ENCODE assay signal across 1 cellular context in the genomic region with DNA sequence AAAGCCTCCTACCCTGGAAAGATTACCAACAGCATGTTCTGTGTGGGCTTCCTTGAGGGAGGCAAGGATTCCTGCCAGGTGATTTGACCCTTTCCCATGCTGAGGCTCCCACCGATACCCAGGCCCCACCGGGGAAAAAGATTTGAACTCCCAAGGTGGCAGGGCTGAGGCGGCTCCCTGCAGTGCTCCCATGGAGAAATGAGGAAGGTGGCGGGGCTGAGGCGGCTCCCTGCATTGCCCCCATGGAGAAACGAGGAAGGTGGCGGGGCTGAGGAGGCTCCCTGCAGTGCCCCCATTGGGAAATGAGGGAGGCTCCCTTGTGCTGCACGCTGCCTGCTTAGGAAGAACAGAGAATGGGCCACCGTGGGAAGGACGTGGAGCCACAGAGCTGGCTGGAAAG.
TF ChIP-seq lines count a peak whose summit lies in the region.

No MANE protein-coding gene starts in this region.

TF ChIP-seq in GM23338, 12 proteins besides CTCF, POLR2A, EP300 and RAD21 (continued from another document):
- TF ChIP-seq, protein P1, sequence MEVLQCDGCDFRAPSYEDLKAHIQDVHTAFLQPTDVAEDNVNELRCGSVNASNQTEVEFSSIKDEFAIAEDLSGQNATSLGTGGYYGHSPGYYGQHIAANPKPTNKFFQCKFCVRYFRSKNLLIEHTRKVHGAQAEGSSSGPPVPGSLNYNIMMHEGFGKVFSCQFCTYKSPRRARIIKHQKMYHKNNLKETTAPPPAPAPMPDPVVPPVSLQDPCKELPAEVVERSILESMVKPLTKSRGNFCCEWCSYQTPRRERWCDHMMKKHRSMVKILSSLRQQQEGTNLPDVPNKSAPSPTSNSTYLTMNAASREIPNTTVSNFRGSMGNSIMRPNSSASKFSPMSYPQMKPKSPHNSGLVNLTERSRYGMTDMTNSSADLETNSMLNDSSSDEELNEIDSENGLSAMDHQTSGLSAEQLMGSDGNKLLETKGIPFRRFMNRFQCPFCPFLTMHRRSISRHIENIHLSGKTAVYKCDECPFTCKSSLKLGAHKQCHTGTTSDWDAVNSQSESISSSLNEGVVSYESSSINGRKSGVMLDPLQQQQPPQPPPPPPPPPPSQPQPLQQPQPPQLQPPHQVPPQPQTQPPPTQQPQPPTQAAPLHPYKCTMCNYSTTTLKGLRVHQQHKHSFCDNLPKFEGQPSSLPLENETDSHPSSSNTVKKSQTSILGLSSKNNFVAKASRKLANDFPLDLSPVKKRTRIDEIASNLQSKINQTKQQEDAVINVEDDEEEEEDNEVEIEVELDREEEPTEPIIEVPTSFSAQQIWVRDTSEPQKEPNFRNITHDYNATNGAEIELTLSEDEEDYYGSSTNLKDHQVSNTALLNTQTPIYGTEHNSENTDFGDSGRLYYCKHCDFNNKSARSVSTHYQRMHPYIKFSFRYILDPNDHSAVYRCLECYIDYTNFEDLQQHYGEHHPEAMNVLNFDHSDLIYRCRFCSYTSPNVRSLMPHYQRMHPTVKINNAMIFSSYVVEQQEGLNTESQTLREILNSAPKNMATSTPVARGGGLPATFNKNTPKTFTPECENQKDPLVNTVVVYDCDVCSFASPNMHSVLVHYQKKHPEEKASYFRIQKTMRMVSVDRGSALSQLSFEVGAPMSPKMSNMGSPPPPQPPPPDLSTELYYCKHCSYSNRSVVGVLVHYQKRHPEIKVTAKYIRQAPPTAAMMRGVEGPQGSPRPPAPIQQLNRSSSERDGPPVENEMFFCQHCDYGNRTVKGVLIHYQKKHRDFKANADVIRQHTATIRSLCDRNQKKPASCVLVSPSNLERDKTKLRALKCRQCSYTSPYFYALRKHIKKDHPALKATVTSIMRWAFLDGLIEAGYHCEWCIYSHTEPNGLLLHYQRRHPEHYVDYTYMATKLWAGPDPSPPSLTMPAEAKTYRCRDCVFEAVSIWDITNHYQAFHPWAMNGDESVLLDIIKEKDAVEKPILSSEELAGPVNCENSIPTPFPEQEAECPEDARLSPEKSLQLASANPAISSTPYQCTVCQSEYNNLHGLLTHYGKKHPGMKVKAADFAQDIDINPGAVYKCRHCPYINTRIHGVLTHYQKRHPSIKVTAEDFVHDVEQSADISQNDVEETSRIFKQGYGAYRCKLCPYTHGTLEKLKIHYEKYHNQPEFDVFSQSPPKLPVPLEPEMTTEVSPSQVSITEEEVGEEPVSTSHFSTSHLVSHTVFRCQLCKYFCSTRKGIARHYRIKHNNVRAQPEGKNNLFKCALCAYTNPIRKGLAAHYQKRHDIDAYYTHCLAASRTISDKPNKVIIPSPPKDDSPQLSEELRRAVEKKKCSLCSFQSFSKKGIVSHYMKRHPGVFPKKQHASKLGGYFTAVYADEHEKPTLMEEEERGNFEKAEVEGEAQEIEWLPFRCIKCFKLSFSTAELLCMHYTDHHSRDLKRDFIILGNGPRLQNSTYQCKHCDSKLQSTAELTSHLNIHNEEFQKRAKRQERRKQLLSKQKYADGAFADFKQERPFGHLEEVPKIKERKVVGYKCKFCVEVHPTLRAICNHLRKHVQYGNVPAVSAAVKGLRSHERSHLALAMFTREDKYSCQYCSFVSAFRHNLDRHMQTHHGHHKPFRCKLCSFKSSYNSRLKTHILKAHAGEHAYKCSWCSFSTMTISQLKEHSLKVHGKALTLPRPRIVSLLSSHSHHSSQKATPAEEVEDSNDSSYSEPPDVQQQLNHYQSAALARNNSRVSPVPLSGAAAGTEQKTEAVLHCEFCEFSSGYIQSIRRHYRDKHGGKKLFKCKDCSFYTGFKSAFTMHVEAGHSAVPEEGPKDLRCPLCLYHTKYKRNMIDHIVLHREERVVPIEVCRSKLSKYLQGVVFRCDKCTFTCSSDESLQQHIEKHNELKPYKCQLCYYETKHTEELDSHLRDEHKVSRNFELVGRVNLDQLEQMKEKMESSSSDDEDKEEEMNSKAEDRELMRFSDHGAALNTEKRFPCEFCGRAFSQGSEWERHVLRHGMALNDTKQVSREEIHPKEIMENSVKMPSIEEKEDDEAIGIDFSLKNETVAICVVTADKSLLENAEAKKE (CRISPR knock-in tag; IDR thresholded peaks at IDR 0.05), result no peak
- TF ChIP-seq, protein P2, sequence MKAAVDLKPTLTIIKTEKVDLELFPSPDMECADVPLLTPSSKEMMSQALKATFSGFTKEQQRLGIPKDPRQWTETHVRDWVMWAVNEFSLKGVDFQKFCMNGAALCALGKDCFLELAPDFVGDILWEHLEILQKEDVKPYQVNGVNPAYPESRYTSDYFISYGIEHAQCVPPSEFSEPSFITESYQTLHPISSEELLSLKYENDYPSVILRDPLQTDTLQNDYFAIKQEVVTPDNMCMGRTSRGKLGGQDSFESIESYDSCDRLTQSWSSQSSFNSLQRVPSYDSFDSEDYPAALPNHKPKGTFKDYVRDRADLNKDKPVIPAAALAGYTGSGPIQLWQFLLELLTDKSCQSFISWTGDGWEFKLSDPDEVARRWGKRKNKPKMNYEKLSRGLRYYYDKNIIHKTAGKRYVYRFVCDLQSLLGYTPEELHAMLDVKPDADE (IDR thresholded peaks at IDR 0.05), result no peak
- TF ChIP-seq EZH2 (IDR thresholded peaks at IDR 0.05; ENCODE audit: low read depth, unreplicated experiment) (no peak), NANOG (IDR thresholded peaks at IDR 0.05; ENCODE audit: borderline replicate concordance) (no peak), ZNF114 (CRISPR knock-in tag; IDR thresholded peaks at IDR 0.05) (no peak), ZNF331 (CRISPR knock-in tag; IDR thresholded peaks at IDR 0.05; ENCODE audit: low read depth) (no peak), STAT1 (IDR thresholded peaks at IDR 0.05; ENCODE audit: unreplicated experiment) (no peak)
